8 cellular contexts compared by ENCODE assay signal in genomic region chr9:9998491-9999287, GRCh38.
A peak's percentile ranks its signal among the peaks of the same experiment; 100 is the strongest.
DNase-seq lines count a peak whose midpoint lies in the region; ATAC-seq and TF ChIP-seq lines count a peak whose summit lies in the region.

No MANE protein-coding gene starts in this region.

- no peak for TF ChIP-seq EP300 in sigmoid colon (IDR thresholded peaks at IDR 0.05)

- H3K4me1 Mint-ChIP-seq in activated CD8-positive, alpha-beta memory T cell treated with anti-CD3 and anti-CD28 coated beads, Interleukin-2, amount 10 ng/mL, durations not matched to agents 7 days and 5 days: no peaks in the 10 kb centered on the region

- no peaks in the 10 kb centered on the region for H3K9me3 ChIP-seq in sigmoid colon

- DNase-seq in COR-L47 (lab: John Stamatoyannopoulos, UW) (peak; percentile 0), NCI-H460 (ENCODE audit: extremely low read depth, low read depth) (peak; percentile 1), foreskin melanocyte (peak; percentile 15), foreskin fibroblast (no peak), sigmoid colon (no peak), SW480 (ENCODE audit: low spot score) (no peak)
- no peak for DNase-seq in activated CD8-positive, alpha-beta memory T cell treated with anti-CD3 and anti-CD28 coated beads, Interleukin-2, amount 10 ng/mL, durations not matched to agents 7 days and 5 days

- CTCF ChIA-PET in activated CD8-positive, alpha-beta memory T cell treated with anti-CD3 and anti-CD28 coated beads, Interleukin-2, amount 10 ng/mL, durations not matched to agents 7 days and 5 days (lab: Charles Lee): interaction anchor here (1.2 kb wide), 1 partner anchor 10 kb away, joined by 3 read pairs; no protein-coding TSS in a partner anchor

- no peaks in the 10 kb centered on the region for H3K27me3 Mint-ChIP-seq in activated CD8-positive, alpha-beta memory T cell treated with anti-CD3 and anti-CD28 coated beads, Interleukin-2, amount 10 ng/mL, durations not matched to agents 7 days and 5 days

- 37 to 52% methylated on average over 8 of the region's 8 CpGs for WGBS in sigmoid colon, 2 donors

- peaks cover 2% of the 10 kb centered on the region for H3K9me3 Mint-ChIP-seq in activated CD8-positive, alpha-beta memory T cell treated with anti-CD3 and anti-CD28 coated beads, Interleukin-2, amount 10 ng/mL, durations not matched to agents 7 days and 5 days (ENCODE audit: low read depth)

- H3K4me3 ChIP-seq in foreskin fibroblast (ENCODE audit: low read depth in 1 of 2, low read length in 2 of 2) (no peak overlapping the region), sigmoid colon (no peak overlapping the region)

- peak; percentile 74 for ATAC-seq in GM21447 (IDR thresholded peaks at IDR 0.05; ENCODE audit: unreplicated experiment)
- no peak for ATAC-seq in activated CD8-positive, alpha-beta memory T cell treated with anti-CD3 and anti-CD28 coated beads, Interleukin-2, amount 10 ng/mL, durations not matched to agents 7 days and 5 days

- no peak overlapping the region for H3K27ac Mint-ChIP-seq in activated CD8-positive, alpha-beta memory T cell treated with anti-CD3 and anti-CD28 coated beads, Interleukin-2, amount 10 ng/mL, durations not matched to agents 7 days and 5 days

- intact Hi-C loops in sigmoid colon (cut with DNase I): no loop called here

- H3K36me3 Mint-ChIP-seq in activated CD8-positive, alpha-beta memory T cell treated with anti-CD3 and anti-CD28 coated beads, Interleukin-2, amount 10 ng/mL, durations not matched to agents 7 days and 5 days: no peaks in the 10 kb centered on the region

- no peaks in the 10 kb centered on the region for H3K4me1 ChIP-seq in sigmoid colon

- no peak overlapping the region for H3K27ac ChIP-seq in sigmoid colon

- no peak overlapping the region for H3K4me3 Mint-ChIP-seq in activated CD8-positive, alpha-beta memory T cell treated with anti-CD3 and anti-CD28 coated beads, Interleukin-2, amount 10 ng/mL, durations not matched to agents 7 days and 5 days

- H3K27me3 ChIP-seq in sigmoid colon: no peaks in the 10 kb centered on the region

- no peak for TF ChIP-seq POLR2A in sigmoid colon (IDR thresholded peaks at IDR 0.05)

- TF ChIP-seq CTCF in foreskin fibroblast (IDR thresholded peaks at IDR 0.05; ENCODE audit: low read depth, low read length): no peak
- no peak for TF ChIP-seq CTCF in sigmoid colon (IDR thresholded peaks at IDR 0.05)

- no peaks in the 10 kb centered on the region for H3K36me3 ChIP-seq in sigmoid colon

Comparison
In these comparisons a context has a peak if more than half of its experiments do, and no peak if none do; other contexts are left out.
1. DNase-seq: peak in COR-L47 (single experiment), NCI-H460 (single experiment) and foreskin melanocyte (single experiment); none in foreskin fibroblast (0 of 2), sigmoid colon (single experiment), activated CD8-positive, alpha-beta memory T cell treated with anti-CD3 and anti-CD28 coated beads, Interleukin-2, amount 10 ng/mL, durations not matched to agents 7 days and 5 days (single experiment) and SW480 (single experiment).